8 cellular contexts compared by ENCODE assay signal in genomic region chrX:1246816-1247215, GRCh38. TPM values are rescaled to one million over a fixed set of nuclear protein-coding genes. Genes with fewer than 3 reads are reported as not detected.
DNase-seq lines count a peak whose midpoint lies in the region; ATAC-seq and TF ChIP-seq lines count a peak whose summit lies in the region.

No MANE protein-coding gene starts in this region.

- H3K27ac Mint-ChIP-seq in WTC11: no peak overlapping the region
- H3K27ac Mint-ChIP-seq in MCF 10A (ENCODE audit: low read depth, unreplicated experiment): no peak overlapping the region

- H3K27me3 Mint-ChIP-seq in WTC11 (ENCODE audit: low read depth) (peaks cover 2% of the 10 kb centered on the region; the same call in 1 of the 2 replicates), MCF 10A (ENCODE audit: insufficient read depth, unreplicated experiment) (no peaks in the 10 kb centered on the region)

- peaks cover 3% of the 10 kb centered on the region for H3K36me3 Mint-ChIP-seq in WTC11
- no peaks in the 10 kb centered on the region for H3K36me3 Mint-ChIP-seq in MCF 10A (ENCODE audit: insufficient read depth, unreplicated experiment)

- H3K9me3 ChIP-seq in MG63: no peaks in the 10 kb centered on the region

- H3K4me3 ChIP-seq in MG63: no peak overlapping the region

- CTCF ChIA-PET in WTC11 (lab: Charles Lee) (no interaction called here), MCF 10A (lab: Yijun Ruan, JAX) (no interaction called here)

- H3K4me1 Mint-ChIP-seq in WTC11 (peaks cover 31% of the 10 kb centered on the region), MCF 10A (ENCODE audit: insufficient read depth, unreplicated experiment) (no peaks in the 10 kb centered on the region)

- intact Hi-C loops in MCF 10A (cut with micrococcal nuclease): loop anchor here (2.0 to 10.0 kb wide), 3 partner anchors 42 to 335 kb away; partner anchors contain the start of gene SLC25A6
- intact Hi-C loops in left colon (cut with DNase I, micrococcal nuclease): no loop called here

- H3K36me3 ChIP-seq in MG63: no peaks in the 10 kb centered on the region

- ATAC-seq in GM18873 (IDR thresholded peaks at IDR 0.05; ENCODE audit: low FRiP score, unreplicated experiment) (peak; percentile 64), WTC11 (0 out of 2 replicates have a peak, but pooled peaks have one; percentile 3), left colon (peak; percentile 52), GM19035 (IDR thresholded peaks at IDR 0.05; ENCODE audit: unreplicated experiment) (no peak)

- TF ChIP-seq CTCF in WTC11 (IDR thresholded peaks at IDR 0.05) (peak; percentile 97), MCF 10A (IDR thresholded peaks at IDR 0.05; ENCODE audit: unreplicated experiment) (peak; percentile 78)

- H3K9me3 Mint-ChIP-seq in WTC11: no peaks in the 10 kb centered on the region
- peaks cover 15% of the 10 kb centered on the region for H3K9me3 Mint-ChIP-seq in MCF 10A (ENCODE audit: unreplicated experiment)

- H3K27me3 ChIP-seq in MG63: no peaks in the 10 kb centered on the region

- H3K4me3 Mint-ChIP-seq in WTC11: no peak overlapping the region; the same call in 1 of the 2 replicates
- H3K4me3 Mint-ChIP-seq in MCF 10A (ENCODE audit: unreplicated experiment): no peak overlapping the region

- DNase-seq in AG08395 (ENCODE audit: low spot score): peak; percentile 56
- peak; percentile 70 for DNase-seq in MG63
- peak; percentile 88 for DNase-seq in WTC11 (ENCODE audit: low spot score)
- DNase-seq in MCF 10A (ENCODE audit: unreplicated experiment): peak; percentile 60
- peak in 1 of 2 donors; percentile 69 for DNase-seq in left colon
- peak; percentile 51 to 89 (median 57) for DNase-seq in stimulated activated CD4-positive, alpha-beta T cell treated with anti-CD3 and anti-CD28 coated beads, TNF-alpha, amount 100 ng/mL, for 1 hour (ENCODE audit: low read depth in 3 of 3, low spot score in 1 of 3)

- no TSS peak for BruUV-seq in MCF 10A (replicated peaks; lab: Mats Ljungman, UMichigan)

- POLR2A ChIA-PET in WTC11 (lab: Charles Lee): no interaction called here
- POLR2A ChIA-PET in MCF 10A (lab: Yijun Ruan, JAX): no interaction called here

TF ChIP-seq in WTC11, 78 proteins besides CTCF, POLR2A, EP300 and RAD21 (continues in another document):
- TF ChIP-seq, protein P1, sequence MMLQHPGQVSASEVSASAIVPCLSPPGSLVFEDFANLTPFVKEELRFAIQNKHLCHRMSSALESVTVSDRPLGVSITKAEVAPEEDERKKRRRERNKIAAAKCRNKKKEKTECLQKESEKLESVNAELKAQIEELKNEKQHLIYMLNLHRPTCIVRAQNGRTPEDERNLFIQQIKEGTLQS (CRISPR knock-in tag; conservative IDR thresholded peaks at IDR 0.05): no peak
- no peak for TF ChIP-seq GRHL2 (CRISPR knock-in tag; IDR thresholded peaks at IDR 0.05; ENCODE audit: insufficient replicate concordance, severe bottlenecking)
- TF ChIP-seq, protein P2, sequence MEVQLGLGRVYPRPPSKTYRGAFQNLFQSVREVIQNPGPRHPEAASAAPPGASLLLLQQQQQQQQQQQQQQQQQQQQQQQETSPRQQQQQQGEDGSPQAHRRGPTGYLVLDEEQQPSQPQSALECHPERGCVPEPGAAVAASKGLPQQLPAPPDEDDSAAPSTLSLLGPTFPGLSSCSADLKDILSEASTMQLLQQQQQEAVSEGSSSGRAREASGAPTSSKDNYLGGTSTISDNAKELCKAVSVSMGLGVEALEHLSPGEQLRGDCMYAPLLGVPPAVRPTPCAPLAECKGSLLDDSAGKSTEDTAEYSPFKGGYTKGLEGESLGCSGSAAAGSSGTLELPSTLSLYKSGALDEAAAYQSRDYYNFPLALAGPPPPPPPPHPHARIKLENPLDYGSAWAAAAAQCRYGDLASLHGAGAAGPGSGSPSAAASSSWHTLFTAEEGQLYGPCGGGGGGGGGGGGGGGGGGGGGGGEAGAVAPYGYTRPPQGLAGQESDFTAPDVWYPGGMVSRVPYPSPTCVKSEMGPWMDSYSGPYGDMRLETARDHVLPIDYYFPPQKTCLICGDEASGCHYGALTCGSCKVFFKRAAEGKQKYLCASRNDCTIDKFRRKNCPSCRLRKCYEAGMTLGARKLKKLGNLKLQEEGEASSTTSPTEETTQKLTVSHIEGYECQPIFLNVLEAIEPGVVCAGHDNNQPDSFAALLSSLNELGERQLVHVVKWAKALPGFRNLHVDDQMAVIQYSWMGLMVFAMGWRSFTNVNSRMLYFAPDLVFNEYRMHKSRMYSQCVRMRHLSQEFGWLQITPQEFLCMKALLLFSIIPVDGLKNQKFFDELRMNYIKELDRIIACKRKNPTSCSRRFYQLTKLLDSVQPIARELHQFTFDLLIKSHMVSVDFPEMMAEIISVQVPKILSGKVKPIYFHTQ (CRISPR knock-in tag; IDR thresholded peaks at IDR 0.05): 0 out of 2 replicates have a peak, but pooled peaks have one; percentile 47
- no peak for TF ChIP-seq TEAD1 (CRISPR knock-in tag; IDR thresholded peaks at IDR 0.05)
- TF ChIP-seq CBFB (CRISPR knock-in tag; IDR thresholded peaks at IDR 0.05; ENCODE audit: low read depth): no peak
- no peak for TF ChIP-seq MYBL2 (CRISPR knock-in tag; IDR thresholded peaks at IDR 0.05)
- no peak for TF ChIP-seq JUN (CRISPR knock-in tag; IDR thresholded peaks at IDR 0.05)
- TF ChIP-seq USF2 (CRISPR knock-in tag; IDR thresholded peaks at IDR 0.05): 0 out of 2 replicates have a peak, but pooled peaks have one; percentile 10
- no peak for TF ChIP-seq ZSCAN18 (CRISPR knock-in tag; IDR thresholded peaks at IDR 0.05)
- TF ChIP-seq, protein P3, sequence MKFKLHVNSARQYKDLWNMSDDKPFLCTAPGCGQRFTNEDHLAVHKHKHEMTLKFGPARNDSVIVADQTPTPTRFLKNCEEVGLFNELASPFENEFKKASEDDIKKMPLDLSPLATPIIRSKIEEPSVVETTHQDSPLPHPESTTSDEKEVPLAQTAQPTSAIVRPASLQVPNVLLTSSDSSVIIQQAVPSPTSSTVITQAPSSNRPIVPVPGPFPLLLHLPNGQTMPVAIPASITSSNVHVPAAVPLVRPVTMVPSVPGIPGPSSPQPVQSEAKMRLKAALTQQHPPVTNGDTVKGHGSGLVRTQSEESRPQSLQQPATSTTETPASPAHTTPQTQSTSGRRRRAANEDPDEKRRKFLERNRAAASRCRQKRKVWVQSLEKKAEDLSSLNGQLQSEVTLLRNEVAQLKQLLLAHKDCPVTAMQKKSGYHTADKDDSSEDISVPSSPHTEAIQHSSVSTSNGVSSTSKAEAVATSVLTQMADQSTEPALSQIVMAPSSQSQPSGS (CRISPR knock-in tag; IDR thresholded peaks at IDR 0.05; ENCODE audit: borderline replicate concordance, low read depth): no peak
- TF ChIP-seq, protein P4, sequence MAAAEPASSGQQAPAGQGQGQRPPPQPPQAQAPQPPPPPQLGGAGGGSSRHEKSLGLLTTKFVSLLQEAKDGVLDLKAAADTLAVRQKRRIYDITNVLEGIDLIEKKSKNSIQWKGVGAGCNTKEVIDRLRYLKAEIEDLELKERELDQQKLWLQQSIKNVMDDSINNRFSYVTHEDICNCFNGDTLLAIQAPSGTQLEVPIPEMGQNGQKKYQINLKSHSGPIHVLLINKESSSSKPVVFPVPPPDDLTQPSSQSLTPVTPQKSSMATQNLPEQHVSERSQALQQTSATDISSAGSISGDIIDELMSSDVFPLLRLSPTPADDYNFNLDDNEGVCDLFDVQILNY (CRISPR knock-in tag; IDR thresholded peaks at IDR 0.05): no peak
- TF ChIP-seq, protein P5, sequence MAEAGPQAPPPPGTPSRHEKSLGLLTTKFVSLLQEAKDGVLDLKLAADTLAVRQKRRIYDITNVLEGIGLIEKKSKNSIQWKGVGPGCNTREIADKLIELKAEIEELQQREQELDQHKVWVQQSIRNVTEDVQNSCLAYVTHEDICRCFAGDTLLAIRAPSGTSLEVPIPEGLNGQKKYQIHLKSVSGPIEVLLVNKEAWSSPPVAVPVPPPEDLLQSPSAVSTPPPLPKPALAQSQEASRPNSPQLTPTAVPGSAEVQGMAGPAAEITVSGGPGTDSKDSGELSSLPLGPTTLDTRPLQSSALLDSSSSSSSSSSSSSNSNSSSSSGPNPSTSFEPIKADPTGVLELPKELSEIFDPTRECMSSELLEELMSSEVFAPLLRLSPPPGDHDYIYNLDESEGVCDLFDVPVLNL (CRISPR knock-in tag; IDR thresholded peaks at IDR 0.05; ENCODE audit: borderline replicate concordance, low read depth): no peak
- no peak for TF ChIP-seq TP53 (CRISPR knock-in tag; IDR thresholded peaks at IDR 0.05)
- TF ChIP-seq, protein P6, sequence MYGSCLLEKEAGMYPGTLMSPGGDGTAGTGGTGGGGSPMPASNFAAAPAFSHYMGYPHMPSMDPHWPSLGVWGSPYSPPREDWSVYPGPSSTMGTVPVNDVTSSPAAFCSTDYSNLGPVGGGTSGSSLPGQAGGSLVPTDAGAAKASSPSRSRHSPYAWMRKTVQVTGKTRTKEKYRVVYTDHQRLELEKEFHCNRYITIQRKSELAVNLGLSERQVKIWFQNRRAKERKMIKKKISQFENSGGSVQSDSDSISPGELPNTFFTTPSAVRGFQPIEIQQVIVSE (CRISPR knock-in tag; IDR thresholded peaks at IDR 0.05; ENCODE audit: borderline replicate concordance): no peak
- TF ChIP-seq GTF2I (CRISPR knock-in tag; conservative IDR thresholded peaks at IDR 0.05): no peak

RNA-seq across cellular contexts. Expression of gene CSF2RA, which starts 21.8 kb away (rescaled TPM):
- total RNA-seq in MG63 (2014; rRNA removed; shearing (Covaris generic); ENCODE audit: low replicate concordance): 0.79 TPM in 1 of 2 replicates, not detected in the other
- total RNA-seq in WTC11 (2021) (1.2 to 3.0 TPM (median 2.4 TPM) in 3 replicates), MCF 10A (2022) (not detected in 2 replicates), left colon (1 to 10 TPM; 1.6 to 4.8 TPM)

RNA-seq across cellular contexts. Expression of gene CRLF2, which starts 34.4 kb away (rescaled TPM):
- 0.59 and 1.7 TPM in 2 replicates for total RNA-seq in MG63 (2014; rRNA removed; shearing (Covaris generic); ENCODE audit: low replicate concordance)
- total RNA-seq in WTC11 (2021) (0.11 TPM in 1 of 3 replicates, not detected in the others), MCF 10A (2022) (not detected in 2 replicates), left colon (under 1 TPM; 0.18 to 0.28 TPM)
